In the genomic region with DNA sequence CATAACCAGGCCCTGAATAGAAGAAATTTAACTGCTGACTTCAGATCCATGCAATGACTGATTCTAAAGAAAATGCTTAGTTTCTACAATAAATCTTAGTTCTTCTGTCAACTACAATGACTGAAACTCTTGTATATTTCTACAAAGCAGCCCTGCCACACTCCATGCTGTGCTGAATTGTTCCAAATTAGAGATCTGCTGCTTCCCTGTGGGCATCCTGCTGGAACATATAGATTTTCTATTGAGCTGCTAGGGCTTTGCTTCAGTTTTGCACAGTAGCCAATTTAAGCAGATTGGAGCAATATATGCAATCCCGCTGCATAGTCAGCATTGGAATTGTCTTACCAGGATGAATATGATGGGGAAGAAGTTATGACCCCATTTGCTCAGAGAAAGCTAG, we compare ENCODE assay signal across 25 cellular contexts.
"Had no signal": no experiment of that assay in that cellular context is flagged by ENCODE, and none has a peak within 500 bp of the region (broad histone marks: within the 10 kb centered on the region; RNA-seq: fewer than 3 reads in every experiment).

No MANE protein-coding gene starts in this region.

- H3K4me3 ChIP-seq: body of pancreas, breast epithelium, cardiac muscle cell, colonic mucosa, esophagus squamous epithelium had no signal

- H3K36me3 Mint-ChIP-seq: activated naive CD8-positive, alpha-beta T cell had no signal

- H3K4me1 Mint-ChIP-seq: activated CD4-positive, alpha-beta memory T cell treated with anti-CD3 and anti-CD28 coated beads, Interleukin-2, amount 10 ng/mL, durations not matched to agents 7 days and 5 days; activated CD4-positive, alpha-beta T cell treated with anti-CD3 and anti-CD28 coated beads for 36 hours; activated CD4-positive, alpha-beta T cell treated with anti-CD3 and anti-CD28 coated beads, Interleukin-2, amount 10 ng/mL, durations not matched to agents 24 days and 14 days; activated T-helper 17 cell treated with anti-CD3 and anti-CD28 coated beads, Interleukin-2, amount 50 U/mL, for 72 hours had no signal

- H3K4me3 Mint-ChIP-seq: activated CD4-positive, alpha-beta memory T cell treated with anti-CD3 and anti-CD28 coated beads, Interleukin-2, amount 10 ng/mL, durations not matched to agents 7 days and 5 days; activated CD4-positive, alpha-beta T cell treated with anti-CD3 and anti-CD28 coated beads for 36 hours; activated CD4-positive, alpha-beta T cell treated with anti-CD3 and anti-CD28 coated beads, Interleukin-2, amount 10 ng/mL, durations not matched to agents 24 days and 14 days; activated naive CD8-positive, alpha-beta T cell; activated T-cell treated with anti-CD3 and anti-CD28 coated beads, Interleukin-2, amount 50 U/mL, for 24 hours; activated T-helper 17 cell treated with anti-CD3 and anti-CD28 coated beads, Interleukin-2, amount 50 U/mL, for 72 hours had no signal

- H3K27ac ChIP-seq: body of pancreas, breast epithelium, cardiac muscle cell, colonic mucosa, esophagus squamous epithelium had no signal

- ATAC-seq: activated CD4-positive, alpha-beta T cell treated with anti-CD3 and anti-CD28 coated beads for 36 hours; activated T-helper 17 cell treated with anti-CD3 and anti-CD28 coated beads, Interleukin-2, amount 50 U/mL, for 72 hours; body of pancreas had no signal

- H3K27ac Mint-ChIP-seq: activated CD4-positive, alpha-beta memory T cell treated with anti-CD3 and anti-CD28 coated beads, Interleukin-2, amount 10 ng/mL, durations not matched to agents 7 days and 5 days; activated CD4-positive, alpha-beta T cell treated with anti-CD3 and anti-CD28 coated beads for 36 hours; activated CD4-positive, alpha-beta T cell treated with anti-CD3 and anti-CD28 coated beads, Interleukin-2, amount 10 ng/mL, durations not matched to agents 24 days and 14 days; activated naive CD8-positive, alpha-beta T cell; activated T-cell treated with anti-CD3 and anti-CD28 coated beads, Interleukin-2, amount 50 U/mL, for 24 hours; activated T-helper 17 cell treated with anti-CD3 and anti-CD28 coated beads, Interleukin-2, amount 50 U/mL, for 72 hours had no signal

- DNase-seq: activated CD4-positive, alpha-beta memory T cell treated with anti-CD3 and anti-CD28 coated beads, Interleukin-2, amount 10 ng/mL, durations not matched to agents 7 days and 5 days; activated CD4-positive, alpha-beta T cell treated with anti-CD3 and anti-CD28 coated beads for 36 hours; activated CD4-positive, alpha-beta T cell treated with anti-CD3 and anti-CD28 coated beads, Interleukin-2, amount 10 ng/mL, durations not matched to agents 24 days and 14 days; activated CD4-positive, CD25-positive, alpha-beta regulatory T cell; activated CD4-positive, CD25-positive, alpha-beta regulatory T cell treated with anti-CD3 and anti-CD28 coated beads, Interleukin-2, amount 50 U/mL, for 72 hours; activated CD8-positive, alpha-beta memory T cell treated with anti-CD3 and anti-CD28 coated beads, Interleukin-2, amount 50 U/mL, for 48 hours; activated effector memory CD4-positive, alpha-beta T cell treated with Interleukin-2 at 50 U/mL for 16 hours; activated gamma-delta T cell treated with Interleukin-2 at 50 U/mL for 16 hours; activated naive CD4-positive, alpha-beta T cell treated with anti-CD3 and anti-CD28 coated beads, Interleukin-2, amount 50 U/mL, for 16 hours; activated naive CD4-positive, alpha-beta T cell treated with Interleukin-2 at 50 U/mL for 16 hours; activated T-cell treated with anti-CD3 and anti-CD28 coated beads for 4 hours; activated T-cell treated with anti-CD3 and anti-CD28 coated beads, Interleukin-2, amount 50 U/mL, for 24 hours; amniotic stem cell; anterior cingulate cortex; body of pancreas; central memory CD4-positive, alpha-beta T cell; cerebellar nuclear complex; colonic mucosa; effector CD8-positive, alpha-beta T cell; esophagus squamous epithelium; T-helper 2 cell had no signal

- H3K9me3 ChIP-seq: body of pancreas, breast epithelium, colonic mucosa, esophagus squamous epithelium had no signal

- H3K4me1 ChIP-seq: body of pancreas, breast epithelium, colonic mucosa had no signal

- H3K27me3 ChIP-seq: body of pancreas, breast epithelium, cardiac muscle cell, colonic mucosa, esophagus squamous epithelium had no signal

- H3K27me3 Mint-ChIP-seq: activated CD4-positive, alpha-beta memory T cell treated with anti-CD3 and anti-CD28 coated beads, Interleukin-2, amount 10 ng/mL, durations not matched to agents 7 days and 5 days; activated CD4-positive, alpha-beta T cell treated with anti-CD3 and anti-CD28 coated beads for 36 hours; activated CD4-positive, alpha-beta T cell treated with anti-CD3 and anti-CD28 coated beads, Interleukin-2, amount 10 ng/mL, durations not matched to agents 24 days and 14 days; activated naive CD8-positive, alpha-beta T cell; activated T-cell treated with anti-CD3 and anti-CD28 coated beads, Interleukin-2, amount 50 U/mL, for 24 hours; activated T-helper 17 cell treated with anti-CD3 and anti-CD28 coated beads, Interleukin-2, amount 50 U/mL, for 72 hours had no signal

- H3K36me3 ChIP-seq: breast epithelium, cardiac muscle cell, colonic mucosa, esophagus squamous epithelium had no signal

- H3K9me3 Mint-ChIP-seq: activated CD4-positive, alpha-beta memory T cell treated with anti-CD3 and anti-CD28 coated beads, Interleukin-2, amount 10 ng/mL, durations not matched to agents 7 days and 5 days; activated CD4-positive, alpha-beta T cell treated with anti-CD3 and anti-CD28 coated beads, Interleukin-2, amount 10 ng/mL, durations not matched to agents 24 days and 14 days; activated T-cell treated with anti-CD3 and anti-CD28 coated beads, Interleukin-2, amount 50 U/mL, for 24 hours; activated T-helper 17 cell treated with anti-CD3 and anti-CD28 coated beads, Interleukin-2, amount 50 U/mL, for 72 hours had no signal
